19 cellular contexts compared by ENCODE assay signal in the genomic region with DNA sequence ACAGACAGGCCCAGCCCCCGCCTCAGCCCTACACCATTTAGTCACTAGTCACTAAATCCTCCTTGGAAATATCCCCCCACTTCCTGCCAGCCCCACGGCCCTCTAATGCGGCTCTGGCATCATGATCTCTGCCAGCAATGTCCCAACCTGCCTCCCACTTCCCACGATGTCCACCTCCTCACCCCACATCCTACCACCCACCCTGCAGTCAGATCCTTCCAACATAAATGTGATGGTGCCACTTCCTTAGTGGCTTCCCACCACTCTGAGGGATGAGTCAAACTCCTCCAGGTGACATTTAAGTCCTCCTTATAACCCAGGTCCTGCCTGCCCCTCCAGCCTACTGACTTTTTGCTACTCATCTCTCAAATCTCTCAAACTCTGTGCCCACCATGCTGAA.
DNase-seq lines count a peak whose midpoint lies in the region; ATAC-seq, FAIRE-seq and TF ChIP-seq lines count a peak whose summit lies in the region.
"Had no signal": no experiment of that assay in that cellular context is flagged by ENCODE, and none has a peak within 500 bp of the region (broad histone marks: within the 10 kb centered on the region; RNA-seq: fewer than 3 reads in every experiment).

No MANE protein-coding gene starts in this region.

- no peak overlapping the region for H3K9ac ChIP-seq in BLaER1 treated with 17β-estradiol and CSF1 and Interleukin-3, amounts not matched to agents 10 nM and 100 nM

- no peaks in the 10 kb centered on the region for H3K36me3 ChIP-seq in BLaER1 treated with 17β-estradiol and CSF1 and Interleukin-3, amounts not matched to agents 10 nM and 100 nM
- no peaks in the 10 kb centered on the region for H3K36me3 ChIP-seq in SJCRH30
- H3K36me3 ChIP-seq: SJSA1 had no signal

- peaks cover 12 to 35% (median 22%) of the 10 kb centered on the region in 10 experiments for H3K4me1 ChIP-seq in BLaER1 treated with 17β-estradiol and CSF1 and Interleukin-3, amounts not matched to agents 10 nM and 100 nM
- H3K4me1 ChIP-seq in SJCRH30: peaks cover 11% of the 10 kb centered on the region

- peaks cover 64% of the 10 kb centered on the region for H3K4me1 Mint-ChIP-seq in nephron progenitor cell

- peak; percentile 85 for FAIRE-seq in GM12891 (lab: Jason Lieb, UNC)
- FAIRE-seq: H54 had no signal

- H3K27me3 ChIP-seq in BLaER1 treated with 17β-estradiol and CSF1 and Interleukin-3, amounts not matched to agents 10 nM and 100 nM: no peaks in the 10 kb centered on the region
- no peaks in the 10 kb centered on the region for H3K27me3 ChIP-seq in SJCRH30
- H3K27me3 ChIP-seq: SJSA1 had no signal

- H3K27ac ChIP-seq in BLaER1 treated with 17β-estradiol and CSF1 and Interleukin-3, amounts not matched to agents 10 nM and 100 nM: peak overlapping the region in 1 of 11 experiments; percentile 50; a peak in 1 of 22 replicates
- H3K27ac ChIP-seq in caudate nucleus (ENCODE audit: low read depth, low read length): peak overlapping the region; percentile 88
- no peak overlapping the region for H3K27ac ChIP-seq in SJCRH30
- H3K27ac ChIP-seq: HL-60, PC-9 had no signal

- peak overlapping the region; percentile 40 for H3K27ac Mint-ChIP-seq in nephron progenitor cell

- no peak for ATAC-seq in GM18498 (IDR thresholded peaks at IDR 0.05; ENCODE audit: unreplicated experiment)

- no peak overlapping the region for H3K4me3 Mint-ChIP-seq in nephron progenitor cell

- peak overlapping the region in 6 of 11 experiments; percentile 26 to 68 (median 46); a peak in 8 of 22 replicates for H3K4me2 ChIP-seq in BLaER1 treated with 17β-estradiol and CSF1 and Interleukin-3, amounts not matched to agents 10 nM and 100 nM
- H3K4me2 ChIP-seq: PC-9 had no signal

- H3K4me3 ChIP-seq in BLaER1 treated with 17β-estradiol and CSF1 and Interleukin-3, amounts not matched to agents 10 nM and 100 nM: no peak overlapping the region
- H3K4me3 ChIP-seq in SJCRH30: no peak overlapping the region
- H3K4me3 ChIP-seq: PC-9, SJSA1 had no signal

- DNase-seq in GM12891 (ENCODE audit: insufficient read length, low spot score): no peak
- peak in 1 of 61 donors; percentile 11 for DNase-seq in caudate nucleus (lab: John Stamatoyannopoulos, UW)
- no peak for DNase-seq in nephron progenitor cell
- DNase-seq in RKO (ENCODE audit: low spot score): no peak
- DNase-seq in SJCRH30: no peak
- DNase-seq in DMS153 (lab: John Stamatoyannopoulos, UW): no peak
- DNase-seq: C1 segment of cervical spinal cord, DND-41, NCI-H1417 treated with DMSO at 0.1 percent for 48 hours, NCI-H187 treated with DMSO at 0.1 percent for 48 hours, NCI-H226, NCI-H524, NCI-H82, PC-9 had no signal

- H4K20me1 ChIP-seq in BLaER1 treated with 17β-estradiol and CSF1 and Interleukin-3, amounts not matched to agents 10 nM and 100 nM: no peaks in the 10 kb centered on the region

- peaks cover 0 to 14% (median 4%) of the 10 kb centered on the region in 11 experiments; a peak in 13 of 22 replicates for H3K9me3 ChIP-seq in BLaER1 treated with 17β-estradiol and CSF1 and Interleukin-3, amounts not matched to agents 10 nM and 100 nM (replicated peaks in 1 of 11)
- no peaks in the 10 kb centered on the region for H3K9me3 ChIP-seq in SJCRH30 (replicated peaks)
- H3K9me3 ChIP-seq: SJSA1 had no signal

- peaks cover 8% of the 10 kb centered on the region for H3K27me3 Mint-ChIP-seq in nephron progenitor cell (ENCODE audit: low read depth, poor library complexity)

- peaks cover 7% of the 10 kb centered on the region for H3K9me3 Mint-ChIP-seq in nephron progenitor cell

- H3K36me3 Mint-ChIP-seq in nephron progenitor cell (ENCODE audit: low read depth): peaks cover 4% of the 10 kb centered on the region

- TF ChIP-seq POLR2A in GM12891 (IDR thresholded peaks at IDR 0.05; ENCODE audit: low read depth, low read length): no peak

- no peak for TF ChIP-seq CTCF in nephron progenitor cell (IDR thresholded peaks at IDR 0.05)

TF ChIP-seq in GM12891, 5 proteins besides CTCF, POLR2A, EP300 and RAD21:
- no peak for TF ChIP-seq TAF1 (IDR thresholded peaks at IDR 0.05; ENCODE audit: low read depth, low read length)
- TF ChIP-seq PAX5 (IDR thresholded peaks at IDR 0.05; ENCODE audit: insufficient read depth, low read length, severe bottlenecking): no peak
- TF ChIP-seq SPI1 (IDR thresholded peaks at IDR 0.05; ENCODE audit: low read depth, low read length): no peak
- TF ChIP-seq POLR2AphosphoS5 (IDR thresholded peaks at IDR 0.05; ENCODE audit: low read depth, low read length): no peak
- no peak for TF ChIP-seq POU2F2 (IDR thresholded peaks at IDR 0.05; ENCODE audit: low read depth, low read length)
